In the genomic region with DNA sequence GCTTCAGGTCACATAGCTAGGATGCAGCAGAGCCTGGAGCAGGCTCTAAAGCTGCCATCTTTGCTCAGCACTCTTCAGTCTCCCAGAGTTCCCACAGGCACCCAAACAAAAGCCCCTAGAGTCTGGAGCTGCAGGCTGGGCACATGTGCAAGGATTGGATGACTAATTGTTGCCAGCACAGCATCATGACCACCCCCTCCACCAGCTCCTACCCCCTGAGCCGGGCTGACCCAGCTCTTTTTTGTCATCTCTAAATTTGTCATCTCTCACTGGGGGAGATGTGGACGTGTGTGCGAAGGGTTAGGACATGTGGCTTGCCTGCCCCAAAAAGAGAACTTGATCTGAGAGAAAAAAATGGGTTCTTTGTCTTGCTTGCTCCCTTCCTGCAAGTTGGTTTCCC, we compare ENCODE assay signal across 9 cellular contexts. TPM values are rescaled to one million over a fixed set of nuclear protein-coding genes. Genes with fewer than 3 reads are reported as not detected.
DNase-seq lines count a peak whose midpoint lies in the region; ATAC-seq, FAIRE-seq and TF ChIP-seq lines count a peak whose summit lies in the region.
"Had no signal": no experiment of that assay in that cellular context is flagged by ENCODE, and none has a peak within 500 bp of the region (broad histone marks: within the 10 kb centered on the region; RNA-seq: fewer than 3 reads in every experiment).

No MANE protein-coding gene starts in this region.

- ATAC-seq in pancreas = peak in 3 of 4 donors; percentile 24 to 46 (median 31)
- ATAC-seq in HG03159 (IDR thresholded peaks at IDR 0.05; ENCODE audit: unreplicated experiment) = no peak

- intact Hi-C loops in pancreas (cut with DNase I) = no loop called here

- DNase-seq in AG20443 (ENCODE audit: low spot score) (peak; percentile 57), Peyer's patch (no peak), epithelial cell of prostate (ENCODE audit: low read depth, low spot score) (no peak), pancreas (no peak), DMS79 (lab: John Stamatoyannopoulos, UW) (no peak), NK-92 (lab: John Stamatoyannopoulos, UW; ENCODE audit: unreplicated experiment) (no peak), HAP-1 (ENCODE audit: low spot score in 2 of 2) (no peak)
- DNase-seq: kidney had no signal

- H3K4me1 ChIP-seq in Peyer's patch = no peaks in the 10 kb centered on the region
- no peaks in the 10 kb centered on the region for H3K4me1 ChIP-seq in pancreas
- H3K4me1 ChIP-seq in HAP-1 = no peaks in the 10 kb centered on the region

- 60 to 68% methylated on average over 3 of the region's 3 CpGs for WGBS in pancreas, 2 donors

- no peaks in the 10 kb centered on the region for H3K27me3 ChIP-seq in Peyer's patch
- H3K27me3 ChIP-seq in pancreas = no peaks in the 10 kb centered on the region
- peaks cover 12% of the 10 kb centered on the region; the same call in 1 of the 2 replicates for H3K27me3 ChIP-seq in HAP-1 (ENCODE audit: low read depth)

- TF ChIP-seq CTCF in Peyer's patch (IDR thresholded peaks at IDR 0.05) = no peak
- no peak for TF ChIP-seq CTCF in pancreas (IDR thresholded peaks at IDR 0.05)

- no peaks in the 10 kb centered on the region for H3K9me3 ChIP-seq in Peyer's patch
- H3K9me3 ChIP-seq in pancreas = no peaks in the 10 kb centered on the region
- H3K9me3 ChIP-seq in HAP-1 = no peaks in the 10 kb centered on the region

- H3K36me3 ChIP-seq in Peyer's patch (no peaks in the 10 kb centered on the region), pancreas (no peaks in the 10 kb centered on the region), HAP-1 (replicated peaks) (no peaks in the 10 kb centered on the region)

- TF ChIP-seq POLR2A in Peyer's patch (IDR thresholded peaks at IDR 0.05) = no peak

- H3K4me3 ChIP-seq in Peyer's patch = no peak overlapping the region
- H3K4me3 ChIP-seq in pancreas = no peak overlapping the region
- no peak overlapping the region for H3K4me3 ChIP-seq in HAP-1

- FAIRE-seq in pancreas (lab: Jason Lieb, UNC) = no peak
- FAIRE-seq: kidney had no signal

- peak overlapping the region; percentile 67 to 90 (median 86) for H3K27ac ChIP-seq in Peyer's patch
- peak overlapping the region; percentile 86 for H3K27ac ChIP-seq in epithelial cell of prostate
- H3K27ac ChIP-seq in pancreas = peak overlapping the region in 2 of 4 donors; percentile 74 to 78

- in situ Hi-C loops in HAP-1 (cut with MboI; ENCODE audit: low sequenced_read_pairs) = no loop called here

RNA-seq across cellular contexts. Expression of gene MMP19, which starts 4.3 kb away (rescaled TPM):
- 10 to 100 TPM in 1 of 4 donors, 1 to 10 TPM in 3; 3.3 to 44.6 (median 5.2) TPM for total RNA-seq in Peyer's patch
- 1 to 10 TPM in 4 of 6 donors, under 1 TPM in 2; 0.63 to 6.8 (median 1.8) TPM for total RNA-seq in pancreas
- 1 to 10 TPM; 4.3 to 7.5 TPM for polyA plus RNA-seq in pancreas

RNA-seq across cellular contexts. Expression of gene DNAJC14, which starts 17.6 kb away (rescaled TPM):
- total RNA-seq in Peyer's patch = 10 to 100 TPM; 35.4 to 43.4 (median 43.0) TPM
- total RNA-seq in pancreas = 10 to 100 TPM in 5 of 6 donors, 1 to 10 TPM in 1; 8.7 to 20.2 (median 12.5) TPM
- 10 to 100 TPM in 1 of 2 donors, 1 to 10 TPM in 1; 7.8 to 13.8 TPM for polyA plus RNA-seq in pancreas

RNA-seq across cellular contexts. Expression of gene ORMDL2, which starts 29.2 kb away (rescaled TPM):
- total RNA-seq in Peyer's patch (10 to 100 TPM in 3 of 4 donors, 1 to 10 TPM in 1; 5.0 to 31.2 (median 24.2) TPM), pancreas (10 to 100 TPM in 5 of 6 donors, 1 to 10 TPM in 1; 8.6 to 28.8 (median 16.8) TPM)
- polyA plus RNA-seq in pancreas = 10 to 100 TPM; 21.2 to 33.3 TPM

RNA-seq across cellular contexts. Expression of gene SARNP, which starts 29.5 kb away (rescaled TPM):
- 10 to 100 TPM; 21.9 to 60.2 (median 44.9) TPM for total RNA-seq in Peyer's patch
- 10 to 100 TPM; 12.3 to 22.6 (median 16.0) TPM for total RNA-seq in pancreas
- 10 to 100 TPM; 34.1 to 47.9 TPM for polyA plus RNA-seq in pancreas
